In genomic region chr1:228964178-228964819, GRCh38 we compare ENCODE assay signal across 11 cellular contexts.
DNase-seq lines count a peak whose midpoint lies in the region; ATAC-seq and TF ChIP-seq lines count a peak whose summit lies in the region.
"Had no signal": no experiment of that assay in that cellular context is flagged by ENCODE, and none has a peak within 500 bp of the region (broad histone marks: within the 10 kb centered on the region; RNA-seq: fewer than 3 reads in every experiment).

No MANE protein-coding gene starts in this region.

- H3K36me3 Mint-ChIP-seq in Calu3 (ENCODE audit: insufficient read depth, unreplicated experiment) (no peaks in the 10 kb centered on the region), immature natural killer cell (no peaks in the 10 kb centered on the region)
- H3K36me3 Mint-ChIP-seq in activated CD4-positive, alpha-beta memory T cell treated with anti-CD3 and anti-CD28 coated beads for 36 hours, result no peaks in the 10 kb centered on the region

- intact Hi-C loops in Calu3 (cut with micrococcal nuclease; ENCODE audit: unreplicated experiment), result no loop called here
- intact Hi-C loops in activated CD4-positive, alpha-beta memory T cell treated with anti-CD3 and anti-CD28 coated beads for 36 hours (cut with micrococcal nuclease), result no loop called here

- H3K27ac Mint-ChIP-seq in Calu3 (ENCODE audit: unreplicated experiment) (peak overlapping the region; percentile 73), immature natural killer cell (no peak overlapping the region)
- no peak overlapping the region for H3K27ac Mint-ChIP-seq in activated CD4-positive, alpha-beta memory T cell treated with anti-CD3 and anti-CD28 coated beads for 36 hours
- H3K27ac Mint-ChIP-seq: activated T-cell treated with anti-CD3 and anti-CD28 coated beads, Interleukin-2, amount 50 U/mL, for 24 hours had no signal

- POLR2A ChIA-PET in activated CD4-positive, alpha-beta memory T cell treated with anti-CD3 and anti-CD28 coated beads for 36 hours (lab: Charles Lee), result no interaction called here

- BruUV-seq in Calu3 (replicated peaks; lab: Mats Ljungman, UMichigan), result no TSS peak

- no peaks in the 10 kb centered on the region for H3K9me3 Mint-ChIP-seq in Calu3 (ENCODE audit: low read depth, unreplicated experiment)
- H3K9me3 Mint-ChIP-seq in immature natural killer cell, result no peaks in the 10 kb centered on the region
- H3K9me3 Mint-ChIP-seq in activated CD4-positive, alpha-beta memory T cell treated with anti-CD3 and anti-CD28 coated beads for 36 hours, result no peaks in the 10 kb centered on the region
- H3K9me3 Mint-ChIP-seq: activated T-cell treated with anti-CD3 and anti-CD28 coated beads, Interleukin-2, amount 50 U/mL, for 24 hours had no signal

- H3K4me1 Mint-ChIP-seq in Calu3 (ENCODE audit: low read depth, unreplicated experiment) (peaks cover 17% of the 10 kb centered on the region), immature natural killer cell (no peaks in the 10 kb centered on the region)
- no peaks in the 10 kb centered on the region for H3K4me1 Mint-ChIP-seq in activated CD4-positive, alpha-beta memory T cell treated with anti-CD3 and anti-CD28 coated beads for 36 hours (ENCODE audit: low read depth)

- no peak overlapping the region for H3K27ac ChIP-seq in parathyroid adenoma
- H3K27ac ChIP-seq: PC-9 had no signal

- no peak for TF ChIP-seq CTCF in Calu3 (IDR thresholded peaks at IDR 0.05; ENCODE audit: unreplicated experiment)
- TF ChIP-seq CTCF in parathyroid adenoma (IDR thresholded peaks at IDR 0.05), result no peak

- H3K4me3 Mint-ChIP-seq in Calu3 (ENCODE audit: low read depth, unreplicated experiment) (no peak overlapping the region), immature natural killer cell (no peak overlapping the region)
- no peak overlapping the region for H3K4me3 Mint-ChIP-seq in activated CD4-positive, alpha-beta memory T cell treated with anti-CD3 and anti-CD28 coated beads for 36 hours
- H3K4me3 Mint-ChIP-seq: activated T-cell treated with anti-CD3 and anti-CD28 coated beads, Interleukin-2, amount 50 U/mL, for 24 hours had no signal

- H3K4me2 ChIP-seq in parathyroid adenoma (ENCODE audit: low read length), result no peak overlapping the region
- H3K4me2 ChIP-seq: PC-9 had no signal

- ATAC-seq in SK-N-SH treated with all-trans-retinoic acid at 6 μM for 48 hours, result peak; percentile 88

- no peaks in the 10 kb centered on the region for H3K9me3 ChIP-seq in parathyroid adenoma (ENCODE audit: control insufficient read depth, low read length)

- no peaks in the 10 kb centered on the region for H3K27me3 ChIP-seq in parathyroid adenoma (ENCODE audit: control insufficient read depth, insufficient read depth, low read length)

- CTCF ChIA-PET in Calu3 (lab: Charles Lee), result interaction anchor here (0.7 to 1.1 kb wide), 4 partner anchors 19 to 234 kb away, joined by 3 to 4 read pairs (median 3); no protein-coding TSS in a partner anchor
- CTCF ChIA-PET in activated CD4-positive, alpha-beta memory T cell treated with anti-CD3 and anti-CD28 coated beads for 36 hours (lab: Charles Lee), result no interaction called here

- no peak overlapping the region for H3K4me3 ChIP-seq in parathyroid adenoma (ENCODE audit: low read depth, low read length)
- H3K4me3 ChIP-seq: PC-9 had no signal

- no peaks in the 10 kb centered on the region for H3K36me3 ChIP-seq in parathyroid adenoma (ENCODE audit: control insufficient read depth, insufficient read depth, low read length)

- no peaks in the 10 kb centered on the region for H3K79me2 ChIP-seq in parathyroid adenoma

- H3K27me3 Mint-ChIP-seq in Calu3 (ENCODE audit: unreplicated experiment) (no peaks in the 10 kb centered on the region), immature natural killer cell (ENCODE audit: low read depth in 3 of 3) (peaks cover 2 to 5% (median 4%) of the 10 kb centered on the region in 3 donors)
- H3K27me3 Mint-ChIP-seq in activated CD4-positive, alpha-beta memory T cell treated with anti-CD3 and anti-CD28 coated beads for 36 hours, result no peaks in the 10 kb centered on the region
- H3K27me3 Mint-ChIP-seq: activated T-cell treated with anti-CD3 and anti-CD28 coated beads, Interleukin-2, amount 50 U/mL, for 24 hours had no signal

- peak overlapping the region; percentile 20 for H2AFZ ChIP-seq in parathyroid adenoma
- H2AFZ ChIP-seq: PC-9 had no signal

- DNase-seq in Calu3, result no peak
- DNase-seq in glomerular visceral epithelial cell (ENCODE audit: extremely low spot score), result peak; percentile 35
- no peak for DNase-seq in NCI-H2029 (lab: John Stamatoyannopoulos, UW)
- no peak for DNase-seq in immature natural killer cell
- no peak for DNase-seq in activated CD4-positive, alpha-beta memory T cell treated with anti-CD3 and anti-CD28 coated beads for 36 hours
- DNase-seq in Ammon's horn (ENCODE audit: low spot score), result no peak
- DNase-seq: activated T-cell treated with anti-CD3 and anti-CD28 coated beads, Interleukin-2, amount 50 U/mL, for 24 hours; KG1 had no signal

- no peak overlapping the region for H3K9ac ChIP-seq in parathyroid adenoma

- no peaks in the 10 kb centered on the region for H3K4me1 ChIP-seq in parathyroid adenoma

TF ChIP-seq in SK-N-SH treated with all-trans-retinoic acid at 6 μM for 48 hours, 23 proteins besides CTCF, POLR2A, EP300 and RAD21:
- no peak for TF ChIP-seq POU6F1 (CRISPR knock-in tag; IDR thresholded peaks at IDR 0.05; ENCODE audit: borderline replicate concordance, low read depth)
- peak; percentile 58 for TF ChIP-seq ISL1 (CRISPR knock-in tag; IDR thresholded peaks at IDR 0.05)
TF ChIP-seq in SK-N-SH treated with all-trans-retinoic acid at 6 μM for 48 hours: peak in this region for 1.
